ENCODE assay signal across 8 cellular contexts in genomic region chr19:6947745-6948144, GRCh38.
DNase-seq lines count a peak whose midpoint lies in the region; ATAC-seq and TF ChIP-seq lines count a peak whose summit lies in the region.

No MANE protein-coding gene starts in this region.

- peaks cover 2% of the 10 kb centered on the region for H3K9me3 Mint-ChIP-seq in activated CD4-positive, alpha-beta memory T cell treated with anti-CD3 and anti-CD28 coated beads, Interleukin-2, amount 10 ng/mL, durations not matched to agents 7 days and 5 days

- H3K36me3 ChIP-seq in left ventricle myocardium inferior = no peaks in the 10 kb centered on the region

- H3K27me3 Mint-ChIP-seq in activated CD4-positive, alpha-beta memory T cell treated with anti-CD3 and anti-CD28 coated beads, Interleukin-2, amount 10 ng/mL, durations not matched to agents 7 days and 5 days = no peaks in the 10 kb centered on the region

- POLR2A ChIA-PET in activated CD4-positive, alpha-beta memory T cell treated with anti-CD3 and anti-CD28 coated beads, Interleukin-2, amount 10 ng/mL, durations not matched to agents 7 days and 5 days (lab: Charles Lee) = interaction anchor here (0.7 kb wide), 1 partner anchor 485 kb away, joined by 3 read pairs; no protein-coding TSS in a partner anchor

- no peak for TF ChIP-seq CTCF in left ventricle myocardium inferior (IDR thresholded peaks at IDR 0.05; ENCODE audit: borderline replicate concordance)

- CTCF ChIA-PET in activated CD4-positive, alpha-beta memory T cell treated with anti-CD3 and anti-CD28 coated beads, Interleukin-2, amount 10 ng/mL, durations not matched to agents 7 days and 5 days (lab: Charles Lee) = interaction anchor here (1.1 kb wide), 1 partner anchor 17 kb away, joined by 3 read pairs; no protein-coding TSS in a partner anchor

- intact Hi-C loops in left ventricle myocardium inferior (cut with micrococcal nuclease) = no loop called here

- H3K36me3 Mint-ChIP-seq in activated CD4-positive, alpha-beta memory T cell treated with anti-CD3 and anti-CD28 coated beads, Interleukin-2, amount 10 ng/mL, durations not matched to agents 7 days and 5 days (ENCODE audit: low read depth) = peaks cover 2% of the 10 kb centered on the region

- peaks cover 25% of the 10 kb centered on the region for H3K4me1 Mint-ChIP-seq in activated CD4-positive, alpha-beta memory T cell treated with anti-CD3 and anti-CD28 coated beads, Interleukin-2, amount 10 ng/mL, durations not matched to agents 7 days and 5 days

- peak overlapping the region; percentile 50 for H3K27ac Mint-ChIP-seq in activated CD4-positive, alpha-beta memory T cell treated with anti-CD3 and anti-CD28 coated beads, Interleukin-2, amount 10 ng/mL, durations not matched to agents 7 days and 5 days

- no peak overlapping the region for H3K27ac ChIP-seq in left ventricle myocardium inferior (replicated peaks)

- no peaks in the 10 kb centered on the region for H3K9me3 ChIP-seq in left ventricle myocardium inferior (replicated peaks)

- peak; percentile 66 for ATAC-seq in HG03135 (IDR thresholded peaks at IDR 0.05; ENCODE audit: unreplicated experiment)
- ATAC-seq in HG03439 (IDR thresholded peaks at IDR 0.05; ENCODE audit: unreplicated experiment) = no peak

- no peak overlapping the region for H3K4me3 ChIP-seq in left ventricle myocardium inferior

- H3K27me3 ChIP-seq in left ventricle myocardium inferior (ENCODE audit: low read depth) = peaks cover 13% of the 10 kb centered on the region

- no peak overlapping the region for H3K4me3 Mint-ChIP-seq in activated CD4-positive, alpha-beta memory T cell treated with anti-CD3 and anti-CD28 coated beads, Interleukin-2, amount 10 ng/mL, durations not matched to agents 7 days and 5 days

- DNase-seq in ELR (ENCODE audit: low read depth) (peak; percentile 77), myocyte (ENCODE audit: low read depth) (peak; percentile 4), NCI-H2227 treated with DMSO at 0.1 percent for 48 hours (lab: John Stamatoyannopoulos, UW) (no peak), SK-N-DZ (ENCODE audit: low spot score) (no peak), left ventricle myocardium inferior (no peak)
- peak; percentile 68 for DNase-seq in activated CD4-positive, alpha-beta memory T cell treated with anti-CD3 and anti-CD28 coated beads, Interleukin-2, amount 10 ng/mL, durations not matched to agents 7 days and 5 days

- no peaks in the 10 kb centered on the region for H3K4me1 ChIP-seq in left ventricle myocardium inferior

Comparison
In these comparisons a context has a peak if more than half of its experiments do, and no peak if none do; other contexts are left out.
1. DNase-seq: peak in ELR (single experiment), activated CD4-positive, alpha-beta memory T cell treated with anti-CD3 and anti-CD28 coated beads, Interleukin-2, amount 10 ng/mL, durations not matched to agents 7 days and 5 days (single experiment) and myocyte (single experiment); none in NCI-H2227 treated with DMSO at 0.1 percent for 48 hours (single experiment), SK-N-DZ (single experiment) and left ventricle myocardium inferior (single experiment).